Comparison of ENCODE assay signal across 1 cellular context in the genomic region with DNA sequence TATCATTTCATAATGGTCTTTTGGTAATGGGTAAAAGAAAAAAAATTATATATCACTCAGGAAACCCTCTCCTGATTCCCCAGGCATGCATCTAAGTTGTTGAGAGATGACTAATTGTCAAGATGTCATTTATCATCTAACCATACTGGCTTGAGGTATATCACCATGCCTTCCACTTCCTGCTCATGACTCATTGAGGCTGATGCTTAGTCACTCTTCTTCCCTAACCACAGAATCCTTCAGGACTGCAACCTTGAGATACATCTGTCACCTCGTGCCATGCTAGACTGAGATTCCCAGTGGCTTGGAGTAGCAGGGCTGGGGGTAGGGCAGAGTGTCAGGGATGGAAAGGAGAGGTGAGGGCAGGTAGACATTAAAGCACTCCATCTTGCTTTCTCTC.
TF ChIP-seq lines count a peak whose summit lies in the region.

No MANE protein-coding gene starts in this region.

TF ChIP-seq in SK-N-SH treated with all-trans-retinoic acid at 6 μM for 48 hours, 23 proteins besides CTCF, POLR2A, EP300 and RAD21 (continued from another document):
- TF ChIP-seq ZFP3 (CRISPR knock-in tag; IDR thresholded peaks at IDR 0.05) = no peak
